ENCODE assay signal across 16 cellular contexts in the genomic region with DNA sequence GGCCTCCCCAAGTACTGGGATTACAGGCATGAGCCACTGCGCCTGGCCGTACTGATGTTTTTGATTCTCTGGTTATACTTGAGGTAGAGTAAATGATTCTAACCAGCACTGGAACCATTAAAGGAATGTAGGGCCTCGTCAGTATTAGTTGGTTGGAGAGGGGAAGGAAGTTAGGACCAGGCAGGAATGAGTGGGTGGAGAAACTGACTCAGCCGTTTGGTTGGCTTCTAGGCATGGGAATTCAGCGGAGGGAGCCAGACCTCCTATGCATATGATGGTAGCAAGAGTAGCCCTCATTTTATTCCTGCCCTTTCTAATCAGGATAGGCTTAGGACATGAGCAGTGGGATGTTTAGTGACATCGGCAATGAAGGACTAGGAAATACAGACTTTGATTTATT. TPM values are rescaled to one million over a fixed set of nuclear protein-coding genes. Genes with fewer than 3 reads are reported as not detected.
DNase-seq lines count a peak whose midpoint lies in the region; ATAC-seq and TF ChIP-seq lines count a peak whose summit lies in the region.
"Had no signal": no experiment of that assay in that cellular context is flagged by ENCODE, and none has a peak within 500 bp of the region (broad histone marks: within the 10 kb centered on the region; RNA-seq: fewer than 3 reads in every experiment).

No MANE protein-coding gene starts in this region.

- H3K4me3 ChIP-seq in fibroblast of mammary gland (ENCODE audit: control insufficient read depth, low read depth, low read length): no peak overlapping the region

- H3K4me1 Mint-ChIP-seq in activated CD4-positive, alpha-beta T cell treated with anti-CD3 and anti-CD28 coated beads, Interleukin-2, amount 10 ng/mL, durations not matched to agents 7 days and 5 days: peaks cover 5% of the 10 kb centered on the region
- H3K4me1 Mint-ChIP-seq in activated T-helper 17 cell treated with anti-CD3 and anti-CD28 coated beads, Interleukin-2, amount 50 U/mL, for 72 hours: no peaks in the 10 kb centered on the region
- H3K4me1 Mint-ChIP-seq: CD4-positive, CD25-positive, alpha-beta regulatory T cell; stimulated activated effector memory CD8-positive, alpha-beta T cell treated with anti-CD3 and anti-CD28 coated beads, Interleukin-12 subunit alpha, Interleukin-12 subunit beta, amount 100 ng/mL, for 72 hours had no signal

- DNase-seq in ELF-1 (ENCODE audit: low read depth, low spot score) (peak; percentile 49), SW480 (ENCODE audit: low spot score) (peak; percentile 69), fibroblast of mammary gland (ENCODE audit: low read depth) (peak; percentile 90), renal cortical epithelial cell (ENCODE audit: low read depth) (peak; percentile 42)
- DNase-seq in activated CD4-positive, alpha-beta T cell treated with anti-CD3 and anti-CD28 coated beads, Interleukin-2, amount 10 ng/mL, durations not matched to agents 7 days and 5 days: no peak
- no peak for DNase-seq in activated naive CD4-positive, alpha-beta T cell treated with Interleukin-2 at 50 U/mL for 16 hours
- DNase-seq: activated CD8-positive, alpha-beta memory T cell treated with anti-CD3 and anti-CD28 coated beads for 24 hours; activated naive CD8-positive, alpha-beta T cell treated with anti-CD3 and anti-CD28 coated beads, Interleukin-2, amount 10 ng/mL, durations not matched to agents 7 days and 5 days; CD4-positive, CD25-positive, alpha-beta regulatory T cell; NCI-H510A; posterior cingulate gyrus; stimulated activated CD4-positive, alpha-beta T cell treated with anti-CD3 and anti-CD28 coated beads, Interleukin-1b, Interleukin-23, amount 100 ng/mL, for 48 hours had no signal

- no peaks in the 10 kb centered on the region for H3K9me3 Mint-ChIP-seq in activated CD4-positive, alpha-beta T cell treated with anti-CD3 and anti-CD28 coated beads, Interleukin-2, amount 10 ng/mL, durations not matched to agents 7 days and 5 days
- no peaks in the 10 kb centered on the region for H3K9me3 Mint-ChIP-seq in activated T-helper 17 cell treated with anti-CD3 and anti-CD28 coated beads, Interleukin-2, amount 50 U/mL, for 72 hours
- H3K9me3 Mint-ChIP-seq: activated naive CD8-positive, alpha-beta T cell treated with anti-CD3 and anti-CD28 coated beads, Interleukin-2, amount 10 ng/mL, durations not matched to agents 7 days and 5 days; CD4-positive, CD25-positive, alpha-beta regulatory T cell; memory B cell; stimulated activated effector memory CD8-positive, alpha-beta T cell treated with anti-CD3 and anti-CD28 coated beads, Interleukin-12 subunit alpha, Interleukin-12 subunit beta, amount 100 ng/mL, for 72 hours had no signal

- POLR2A ChIA-PET in activated CD4-positive, alpha-beta T cell treated with anti-CD3 and anti-CD28 coated beads, Interleukin-2, amount 10 ng/mL, durations not matched to agents 7 days and 5 days (lab: Charles Lee): no interaction called here

- no peak overlapping the region for H3K4me3 Mint-ChIP-seq in activated CD4-positive, alpha-beta T cell treated with anti-CD3 and anti-CD28 coated beads, Interleukin-2, amount 10 ng/mL, durations not matched to agents 7 days and 5 days
- no peak overlapping the region for H3K4me3 Mint-ChIP-seq in activated T-helper 17 cell treated with anti-CD3 and anti-CD28 coated beads, Interleukin-2, amount 50 U/mL, for 72 hours
- H3K4me3 Mint-ChIP-seq: activated naive CD8-positive, alpha-beta T cell treated with anti-CD3 and anti-CD28 coated beads, Interleukin-2, amount 10 ng/mL, durations not matched to agents 7 days and 5 days; CD4-positive, CD25-positive, alpha-beta regulatory T cell; memory B cell; stimulated activated effector memory CD8-positive, alpha-beta T cell treated with anti-CD3 and anti-CD28 coated beads, Interleukin-12 subunit alpha, Interleukin-12 subunit beta, amount 100 ng/mL, for 72 hours had no signal

- CTCF ChIA-PET in activated CD4-positive, alpha-beta T cell treated with anti-CD3 and anti-CD28 coated beads, Interleukin-2, amount 10 ng/mL, durations not matched to agents 7 days and 5 days (lab: Charles Lee): interaction anchor here (0.7 kb wide), 1 partner anchor 130 kb away, joined by 3 read pairs; no protein-coding TSS in a partner anchor

- TF ChIP-seq CTCF in fibroblast of mammary gland (conservative IDR thresholded peaks at IDR 0.05; ENCODE audit: control insufficient read depth, insufficient read depth, low read depth, low read length): no peak

- H3K36me3 Mint-ChIP-seq in activated CD4-positive, alpha-beta T cell treated with anti-CD3 and anti-CD28 coated beads, Interleukin-2, amount 10 ng/mL, durations not matched to agents 7 days and 5 days (ENCODE audit: low read depth): no peaks in the 10 kb centered on the region
- H3K36me3 Mint-ChIP-seq in activated T-helper 17 cell treated with anti-CD3 and anti-CD28 coated beads, Interleukin-2, amount 50 U/mL, for 72 hours (ENCODE audit: low read depth): no peaks in the 10 kb centered on the region
- H3K36me3 Mint-ChIP-seq: activated naive CD8-positive, alpha-beta T cell treated with anti-CD3 and anti-CD28 coated beads, Interleukin-2, amount 10 ng/mL, durations not matched to agents 7 days and 5 days; CD4-positive, CD25-positive, alpha-beta regulatory T cell; memory B cell; stimulated activated effector memory CD8-positive, alpha-beta T cell treated with anti-CD3 and anti-CD28 coated beads, Interleukin-12 subunit alpha, Interleukin-12 subunit beta, amount 100 ng/mL, for 72 hours had no signal

- H3K27me3 Mint-ChIP-seq in activated CD4-positive, alpha-beta T cell treated with anti-CD3 and anti-CD28 coated beads, Interleukin-2, amount 10 ng/mL, durations not matched to agents 7 days and 5 days: peaks cover 6% of the 10 kb centered on the region
- no peaks in the 10 kb centered on the region for H3K27me3 Mint-ChIP-seq in activated T-helper 17 cell treated with anti-CD3 and anti-CD28 coated beads, Interleukin-2, amount 50 U/mL, for 72 hours
- H3K27me3 Mint-ChIP-seq: memory B cell had no signal

- no peak for ATAC-seq in HG03025 (IDR thresholded peaks at IDR 0.05; ENCODE audit: low FRiP score, unreplicated experiment)
- ATAC-seq in activated T-helper 17 cell treated with anti-CD3 and anti-CD28 coated beads, Interleukin-2, amount 50 U/mL, for 72 hours (replicated peaks): no peak
- ATAC-seq: stimulated activated effector memory CD8-positive, alpha-beta T cell treated with anti-CD3 and anti-CD28 coated beads, Interleukin-12 subunit alpha, Interleukin-12 subunit beta, amount 100 ng/mL, for 72 hours had no signal

- no peak overlapping the region for H3K27ac Mint-ChIP-seq in activated CD4-positive, alpha-beta T cell treated with anti-CD3 and anti-CD28 coated beads, Interleukin-2, amount 10 ng/mL, durations not matched to agents 7 days and 5 days
- no peak overlapping the region for H3K27ac Mint-ChIP-seq in activated T-helper 17 cell treated with anti-CD3 and anti-CD28 coated beads, Interleukin-2, amount 50 U/mL, for 72 hours
- H3K27ac Mint-ChIP-seq: activated naive CD8-positive, alpha-beta T cell treated with anti-CD3 and anti-CD28 coated beads, Interleukin-2, amount 10 ng/mL, durations not matched to agents 7 days and 5 days; CD4-positive, CD25-positive, alpha-beta regulatory T cell; memory B cell; stimulated activated effector memory CD8-positive, alpha-beta T cell treated with anti-CD3 and anti-CD28 coated beads, Interleukin-12 subunit alpha, Interleukin-12 subunit beta, amount 100 ng/mL, for 72 hours had no signal

RNA-seq across cellular contexts. Expression of a gene that starts 19.0 kb away (rescaled TPM):
- total RNA-seq in renal cortical epithelial cell: 87.8 and 93.4 TPM in 2 replicates
- 10 to 100 TPM; 82.2 to 98.4 TPM for total RNA-seq in activated CD4-positive, alpha-beta T cell treated with anti-CD3 and anti-CD28 coated beads, Interleukin-2, amount 10 ng/mL, durations not matched to agents 7 days and 5 days
- 10 to 100 TPM; 68.7 to 86.8 TPM for total RNA-seq in activated T-helper 17 cell treated with anti-CD3 and anti-CD28 coated beads, Interleukin-2, amount 50 U/mL, for 72 hours

RNA-seq across cellular contexts. Expression of a gene that starts 41.5 kb away (rescaled TPM):
- total RNA-seq in renal cortical epithelial cell: 29.0 and 34.4 TPM in 2 replicates
- 1 to 10 TPM; 3.3 to 5.1 TPM for total RNA-seq in activated CD4-positive, alpha-beta T cell treated with anti-CD3 and anti-CD28 coated beads, Interleukin-2, amount 10 ng/mL, durations not matched to agents 7 days and 5 days
- 10 to 100 TPM in 1 of 2 donors, 1 to 10 TPM in 1; 4.4 to 11.9 TPM for total RNA-seq in activated T-helper 17 cell treated with anti-CD3 and anti-CD28 coated beads, Interleukin-2, amount 50 U/mL, for 72 hours

Comparison
In these comparisons a context has a peak if more than half of its experiments do, and no peak if none do; other contexts are left out.
1. DNase-seq: peak in ELF-1 (single experiment), SW480 (single experiment), fibroblast of mammary gland (single experiment) and renal cortical epithelial cell (single experiment); none in activated CD4-positive, alpha-beta T cell treated with anti-CD3 and anti-CD28 coated beads, Interleukin-2, amount 10 ng/mL, durations not matched to agents 7 days and 5 days (single experiment) and activated naive CD4-positive, alpha-beta T cell treated with Interleukin-2 at 50 U/mL for 16 hours (single experiment).